ENCODE assay signal across 13 cellular contexts in the genomic region with DNA sequence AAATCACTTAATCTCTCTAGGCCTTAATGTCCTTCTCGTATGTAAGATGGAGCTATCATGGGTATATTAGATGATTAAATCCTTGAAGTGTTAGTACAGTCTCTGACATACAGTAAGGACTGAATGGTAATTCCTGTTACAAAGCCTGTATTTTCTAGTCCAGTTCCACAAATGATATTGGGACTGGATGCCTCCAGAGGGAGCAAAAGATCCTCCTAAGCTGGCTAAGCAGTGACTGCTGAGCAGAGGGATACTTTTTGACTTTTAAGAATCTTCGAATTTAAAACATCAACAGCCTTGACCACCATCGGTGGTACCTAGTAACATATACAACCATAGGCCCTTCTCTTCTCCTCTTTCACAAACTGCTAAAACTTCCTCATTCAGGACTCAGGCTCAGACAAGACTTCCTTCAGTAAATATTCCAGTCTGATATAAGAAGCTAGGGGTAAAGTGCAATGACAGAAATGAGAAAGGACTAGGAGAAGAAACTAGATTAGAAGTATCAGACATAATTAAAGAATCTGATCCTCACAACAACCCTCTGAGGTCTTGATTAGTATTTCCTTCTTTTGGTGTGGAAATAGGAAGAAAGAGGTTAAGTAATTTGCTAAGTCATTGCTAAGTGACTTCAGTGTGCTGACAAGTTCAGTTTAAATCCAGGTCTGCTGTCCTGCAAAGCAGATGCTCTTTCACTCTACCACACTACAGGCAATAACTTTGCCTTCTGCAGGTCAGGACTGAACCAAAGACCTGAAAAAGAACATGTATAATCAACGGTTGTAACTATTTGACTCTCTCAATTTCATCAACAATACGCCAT. TPM values are rescaled to one million over a fixed set of nuclear protein-coding genes. Genes with fewer than 3 reads are reported as not detected.
A peak's percentile ranks its signal among the peaks of the same experiment; 100 is the strongest.
DNase-seq lines count a peak whose midpoint lies in the region; ATAC-seq and TF ChIP-seq lines count a peak whose summit lies in the region.
"Had no signal": no experiment of that assay in that cellular context is flagged by ENCODE, and none has a peak within 500 bp of the region (broad histone marks: within the 10 kb centered on the region; RNA-seq: fewer than 3 reads in every experiment).

No MANE protein-coding gene starts in this region.

- no peak overlapping the region for H2AFZ ChIP-seq in GM23338

- intact Hi-C loops in activated T-helper 2 cell treated with anti-CD3 and anti-CD28 coated beads, Interferon-gamma antibody, Interleukin-2, Interleukin-4, amounts not matched to agents 10 μg/mL and 5 μg/mL and 100 μg/mL, durations not matched to agents 14 hours and 24 hours and 36 hours (cut with micrococcal nuclease): no loop called here
- intact Hi-C loops in left lung (cut with DNase I): no loop called here
- intact Hi-C loops in CD4-positive, alpha-beta memory T cell (cut with micrococcal nuclease): no loop called here

- no peaks in the 10 kb centered on the region for H3K9me2 ChIP-seq in GM23338 (ENCODE audit: insufficient read depth)

- no peak overlapping the region for H3K4me3 Mint-ChIP-seq in GM23338
- no peak overlapping the region for H3K4me3 Mint-ChIP-seq in activated T-helper 2 cell treated with anti-CD3 and anti-CD28 coated beads, Interferon-gamma antibody, Interleukin-2, Interleukin-4, amounts not matched to agents 10 μg/mL and 5 μg/mL and 100 μg/mL, durations not matched to agents 14 hours and 24 hours and 36 hours (ENCODE audit: low read depth)
- H3K4me3 Mint-ChIP-seq in CD4-positive, alpha-beta memory T cell: no peak overlapping the region
- H3K4me3 Mint-ChIP-seq: stimulated activated naive CD8-positive, alpha-beta T cell treated with anti-CD3 and anti-CD28 coated beads, Interleukin-15, amount 100 ng/mL, for 72 hours had no signal

- no peaks in the 10 kb centered on the region for H3K9me3 Mint-ChIP-seq in GM23338
- H3K9me3 Mint-ChIP-seq in activated T-helper 2 cell treated with anti-CD3 and anti-CD28 coated beads, Interferon-gamma antibody, Interleukin-2, Interleukin-4, amounts not matched to agents 10 μg/mL and 5 μg/mL and 100 μg/mL, durations not matched to agents 14 hours and 24 hours and 36 hours: no peaks in the 10 kb centered on the region
- no peaks in the 10 kb centered on the region for H3K9me3 Mint-ChIP-seq in CD4-positive, alpha-beta memory T cell
- H3K9me3 Mint-ChIP-seq: stimulated activated naive CD8-positive, alpha-beta T cell treated with anti-CD3 and anti-CD28 coated beads, Interleukin-15, amount 100 ng/mL, for 72 hours had no signal

- H3K27me3 ChIP-seq in GM23338 (ENCODE audit: insufficient read depth) (no peaks in the 10 kb centered on the region), left lung (no peaks in the 10 kb centered on the region)
- H3K27me3 ChIP-seq in CD4-positive, alpha-beta memory T cell (ENCODE audit: insufficient read depth, low read length): no peaks in the 10 kb centered on the region
- H3K27me3 ChIP-seq: pancreas had no signal

- peaks cover 5% of the 10 kb centered on the region; the same call in 1 of the 2 replicates for H4K20me1 ChIP-seq in GM23338 (replicated peaks; ENCODE audit: insufficient read depth)

- H3K27ac ChIP-seq in GM23338 (ENCODE audit: low read depth): peak overlapping the region; percentile 82; the same call in 1 of the 2 replicates
- peak overlapping the region in 1 of 2 donors; percentile 83 for H3K27ac ChIP-seq in left lung
- H3K27ac ChIP-seq in CD4-positive, alpha-beta memory T cell (ENCODE audit: low read depth, low read length): no peak overlapping the region

- H3K79me2 ChIP-seq in GM23338 (replicated peaks; ENCODE audit: insufficient read depth): peaks cover 100% of the 10 kb centered on the region

- H3K4me2 ChIP-seq in GM23338: no peak overlapping the region

- peaks cover 9% of the 10 kb centered on the region; the same call in 1 of the 2 replicates for H3K36me3 ChIP-seq in GM23338 (ENCODE audit: insufficient read depth)
- peaks cover 0 to 25% of the 10 kb centered on the region in 2 donors for H3K36me3 ChIP-seq in left lung
- peaks cover 15% of the 10 kb centered on the region for H3K36me3 ChIP-seq in CD4-positive, alpha-beta memory T cell (ENCODE audit: insufficient read depth, low read length)
- H3K36me3 ChIP-seq: pancreas had no signal

- H3K4me1 ChIP-seq in GM23338 (ENCODE audit: insufficient read depth) (peaks cover 38% of the 10 kb centered on the region), left lung (peaks cover 0 to 24% of the 10 kb centered on the region in 2 donors)
- H3K4me1 ChIP-seq in CD4-positive, alpha-beta memory T cell (ENCODE audit: insufficient read depth, low read length): peaks cover 5% of the 10 kb centered on the region

- peaks cover 5% of the 10 kb centered on the region for H3K27me3 Mint-ChIP-seq in GM23338 (ENCODE audit: insufficient read depth, low read depth, poor library complexity)
- H3K27me3 Mint-ChIP-seq in activated T-helper 2 cell treated with anti-CD3 and anti-CD28 coated beads, Interferon-gamma antibody, Interleukin-2, Interleukin-4, amounts not matched to agents 10 μg/mL and 5 μg/mL and 100 μg/mL, durations not matched to agents 14 hours and 24 hours and 36 hours (ENCODE audit: low read depth): no peaks in the 10 kb centered on the region
- no peaks in the 10 kb centered on the region for H3K27me3 Mint-ChIP-seq in CD4-positive, alpha-beta memory T cell
- H3K27me3 Mint-ChIP-seq: stimulated activated naive CD8-positive, alpha-beta T cell treated with anti-CD3 and anti-CD28 coated beads, Interleukin-15, amount 100 ng/mL, for 72 hours had no signal

- CTCF ChIA-PET in CD4-positive, alpha-beta memory T cell (lab: Charles Lee; ENCODE audit: partially characterized antibody): interaction anchor here (1.9 kb wide), 1 partner anchor 73 kb away, joined by 5 read pairs; the partner anchor contains the start of gene APBA1

- DNase-seq in AG20443 (ENCODE audit: low spot score) (peak; percentile 47), GM23338 (ENCODE audit: low spot score) (peak; percentile 24), left lung (no peak), GM10266 (ENCODE audit: extremely low spot score) (no peak)
- no peak for DNase-seq in activated T-helper 2 cell treated with anti-CD3 and anti-CD28 coated beads, Interferon-gamma antibody, Interleukin-2, Interleukin-4, amounts not matched to agents 10 μg/mL and 5 μg/mL and 100 μg/mL, durations not matched to agents 14 hours and 24 hours and 36 hours (ENCODE audit: low spot score)
- DNase-seq in CD4-positive, alpha-beta memory T cell: no peak
- DNase-seq in activated CD8-positive, alpha-beta memory T cell treated with anti-CD3 and anti-CD28 coated beads, Interleukin-2, amount 50 U/mL, for 48 hours: no peak
- DNase-seq: activated CD4-positive, alpha-beta T cell treated with anti-CD3 and anti-CD28 coated beads, Interleukin-2, amount 50 U/mL, for 4 hours; effector memory CD4-positive, alpha-beta T cell; NCI-H526; pancreas; stimulated activated naive CD8-positive, alpha-beta T cell treated with anti-CD3 and anti-CD28 coated beads, Interleukin-15, amount 100 ng/mL, for 72 hours had no signal

- peaks cover 37% of the 10 kb centered on the region; the same call in 2 of the 3 replicates for H3K36me3 Mint-ChIP-seq in GM23338 (ENCODE audit: low read depth)
- peaks cover 65% of the 10 kb centered on the region for H3K36me3 Mint-ChIP-seq in activated T-helper 2 cell treated with anti-CD3 and anti-CD28 coated beads, Interferon-gamma antibody, Interleukin-2, Interleukin-4, amounts not matched to agents 10 μg/mL and 5 μg/mL and 100 μg/mL, durations not matched to agents 14 hours and 24 hours and 36 hours (ENCODE audit: low read depth)
- peaks cover 57 to 68% of the 10 kb centered on the region in 2 donors for H3K36me3 Mint-ChIP-seq in CD4-positive, alpha-beta memory T cell

- H3F3A ChIP-seq in GM23338 (replicated peaks; ENCODE audit: low read depth): no peaks in the 10 kb centered on the region

- TF ChIP-seq CTCF in GM23338 (conservative IDR thresholded peaks at IDR 0.05; ENCODE audit: low read depth in 2 of 2) (peak; percentile 49 to 57), left lung (IDR thresholded peaks at IDR 0.05) (no peak), GM10266 (IDR thresholded peaks at IDR 0.05; ENCODE audit: control insufficient read depth, insufficient read depth, low read depth, missing control alignments) (no peak)

- peak overlapping the region; percentile 92 for H3K27ac Mint-ChIP-seq in GM23338
- H3K27ac Mint-ChIP-seq in activated T-helper 2 cell treated with anti-CD3 and anti-CD28 coated beads, Interferon-gamma antibody, Interleukin-2, Interleukin-4, amounts not matched to agents 10 μg/mL and 5 μg/mL and 100 μg/mL, durations not matched to agents 14 hours and 24 hours and 36 hours: peak overlapping the region; percentile 79
- H3K27ac Mint-ChIP-seq in CD4-positive, alpha-beta memory T cell: no peak overlapping the region

- no peaks in the 10 kb centered on the region for H3K9me3 ChIP-seq in left lung
- H3K9me3 ChIP-seq in CD4-positive, alpha-beta memory T cell (ENCODE audit: control insufficient read depth in 1 of 2, low read length in 2 of 2): no peaks in the 10 kb centered on the region
- H3K9me3 ChIP-seq: pancreas had no signal

- POLR2A ChIA-PET in CD4-positive, alpha-beta memory T cell (lab: Charles Lee; ENCODE audit: partially characterized antibody): no interaction called here

- H3K4me3 ChIP-seq in GM23338 (no peak overlapping the region), left lung (no peak overlapping the region)
- no peak overlapping the region for H3K4me3 ChIP-seq in CD4-positive, alpha-beta memory T cell (ENCODE audit: low read length in 2 of 2)
- H3K4me3 ChIP-seq: pancreas had no signal

- peaks cover 31% of the 10 kb centered on the region for H3K4me1 Mint-ChIP-seq in GM23338
- H3K4me1 Mint-ChIP-seq in activated T-helper 2 cell treated with anti-CD3 and anti-CD28 coated beads, Interferon-gamma antibody, Interleukin-2, Interleukin-4, amounts not matched to agents 10 μg/mL and 5 μg/mL and 100 μg/mL, durations not matched to agents 14 hours and 24 hours and 36 hours (ENCODE audit: low read depth): peaks cover 43% of the 10 kb centered on the region
- peaks cover 27 to 68% (median 43%) of the 10 kb centered on the region in 4 donors for H3K4me1 Mint-ChIP-seq in CD4-positive, alpha-beta memory T cell

- ATAC-seq in GM23338 (peak; percentile 46), left lung (peak; percentile 44), GM21529 (IDR thresholded peaks at IDR 0.05; ENCODE audit: unreplicated experiment) (no peak)
- ATAC-seq: stimulated activated naive CD8-positive, alpha-beta T cell treated with anti-CD3 and anti-CD28 coated beads, Interleukin-15, amount 100 ng/mL, for 72 hours had no signal

RNA-seq across cellular contexts. Expression of gene PTAR1, which starts 13.9 kb away (rescaled TPM):
- total RNA-seq in GM23338 (2014; rRNA removed; shearing (Covaris generic)): 218 and 219 TPM in 2 replicates
- 32.1 and 35.2 TPM in 2 replicates for polyA plus RNA-seq in GM23338 (2016; fragmentation: Nextera tagmentation; extraction: Ambion mirVana)
- total RNA-seq in activated T-helper 2 cell treated with anti-CD3 and anti-CD28 coated beads, Interferon-gamma antibody, Interleukin-2, Interleukin-4, amounts not matched to agents 10 μg/mL and 5 μg/mL and 100 μg/mL, durations not matched to agents 14 hours and 24 hours and 36 hours: 51.1 and 57.2 TPM in 2 replicates
- 10 to 100 TPM; 49.5 to 53.5 TPM for total RNA-seq in left lung
- total RNA-seq in CD4-positive, alpha-beta memory T cell: 10 to 100 TPM; 79.8 to 80.0 TPM
- polyA plus RNA-seq in CD4-positive, alpha-beta memory T cell: 10 to 100 TPM; 11.0 to 14.2 TPM

Comparison
In these comparisons a context has a peak if more than half of its experiments do, and no peak if none do; other contexts are left out.
1. DNase-seq: peak in AG20443 (single experiment) and GM23338 (single experiment); none in activated T-helper 2 cell treated with anti-CD3 and anti-CD28 coated beads, Interferon-gamma antibody, Interleukin-2, Interleukin-4, amounts not matched to agents 10 μg/mL and 5 μg/mL and 100 μg/mL, durations not matched to agents 14 hours and 24 hours and 36 hours (single experiment), left lung (0 of 2), CD4-positive, alpha-beta memory T cell (0 of 5), GM10266 (single experiment) and activated CD8-positive, alpha-beta memory T cell treated with anti-CD3 and anti-CD28 coated beads, Interleukin-2, amount 50 U/mL, for 48 hours (single experiment).
2. H3K27ac Mint-ChIP-seq: peak in GM23338 (single experiment) and activated T-helper 2 cell treated with anti-CD3 and anti-CD28 coated beads, Interferon-gamma antibody, Interleukin-2, Interleukin-4, amounts not matched to agents 10 μg/mL and 5 μg/mL and 100 μg/mL, durations not matched to agents 14 hours and 24 hours and 36 hours (single experiment); none in CD4-positive, alpha-beta memory T cell (0 of 7).
3. CTCF ChIP-seq: peak in GM23338 (2 of 2); none in left lung (0 of 2) and GM10266 (single experiment).